In the genomic region with DNA sequence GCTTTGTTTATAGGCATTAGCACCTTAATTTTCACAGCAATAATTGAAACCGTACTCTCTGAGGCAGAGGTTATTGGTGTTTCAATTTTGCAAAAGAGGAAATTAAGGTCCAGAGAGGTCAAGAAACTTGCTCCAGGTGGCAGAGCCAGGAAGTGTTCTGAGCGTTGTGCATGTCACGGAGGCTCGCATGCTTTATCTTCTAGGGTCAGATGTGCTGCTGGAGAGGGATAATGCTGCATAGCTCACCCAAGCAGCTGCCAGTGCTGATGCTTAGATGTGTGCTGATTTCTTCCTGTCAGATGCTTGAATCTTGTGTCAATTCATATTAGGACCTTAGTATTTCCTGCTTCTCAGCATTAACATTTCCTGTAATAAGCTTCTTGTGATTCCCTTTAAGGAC, we compare ENCODE assay signal across 17 cellular contexts. TPM values are rescaled to one million over a fixed set of nuclear protein-coding genes. Genes with fewer than 3 reads are reported as not detected.
"Had no signal": no experiment of that assay in that cellular context is flagged by ENCODE, and none has a peak within 500 bp of the region (broad histone marks: within the 10 kb centered on the region; RNA-seq: fewer than 3 reads in every experiment).

No MANE protein-coding gene starts in this region.

- ATAC-seq: foreskin keratinocyte; left colon; naive thymus-derived CD8-positive, alpha-beta T cell; stimulated activated effector memory CD8-positive, alpha-beta T cell treated with anti-CD3 and anti-CD28 coated beads, Interleukin-12 subunit alpha, Interleukin-12 subunit beta, amount 100 ng/mL, for 72 hours had no signal

- H3K4me1 ChIP-seq: adrenal gland, esophagus squamous epithelium, foreskin keratinocyte, right atrium auricular region, thyroid gland had no signal

- H3K4me3 ChIP-seq: adrenal gland, esophagus squamous epithelium, right atrium auricular region, thyroid gland had no signal

- DNase-seq: activated B cell treated with CpG ODN at 0.5 μM for 24 hours; activated CD4-positive, alpha-beta T cell treated with anti-CD3 and anti-CD28 coated beads, Interleukin-2, amount 10 ng/mL, durations not matched to agents 7 days and 5 days; activated naive CD4-positive, alpha-beta T cell treated with anti-CD3 and anti-CD28 coated beads, Interleukin-2, amount 50 U/mL, for 16 hours; adrenal gland; central memory CD4-positive, alpha-beta T cell; esophagus squamous epithelium; foreskin keratinocyte; head of caudate nucleus; left colon; naive thymus-derived CD8-positive, alpha-beta T cell; T1000; thyroid gland had no signal

- H3K27me3 ChIP-seq: right atrium auricular region, thyroid gland had no signal

- H3K9me3 ChIP-seq: adrenal gland, esophagus squamous epithelium, right atrium auricular region, thyroid gland had no signal

- H3K27ac ChIP-seq: adrenal gland, esophagus squamous epithelium, foreskin keratinocyte, right atrium auricular region, thyroid gland had no signal

- H3K36me3 ChIP-seq: adrenal gland, esophagus squamous epithelium, right atrium auricular region, thyroid gland had no signal

RNA-seq across cellular contexts. Expression of gene FGF5, which starts 13.0 kb away (rescaled TPM):
- total RNA-seq: activated B cell treated with CpG ODN at 0.5 μM for 24 hours; activated CD4-positive, alpha-beta T cell treated with anti-CD3 and anti-CD28 coated beads, Interleukin-2, amount 10 ng/mL, durations not matched to agents 7 days and 5 days; adrenal gland; esophagus squamous epithelium; lung microvascular endothelial cell; mononuclear cell; naive thymus-derived CD8-positive, alpha-beta T cell; posterior vena cava; thyroid gland had no signal
